Comparison of ENCODE assay signal across 22 cellular contexts in the genomic region with DNA sequence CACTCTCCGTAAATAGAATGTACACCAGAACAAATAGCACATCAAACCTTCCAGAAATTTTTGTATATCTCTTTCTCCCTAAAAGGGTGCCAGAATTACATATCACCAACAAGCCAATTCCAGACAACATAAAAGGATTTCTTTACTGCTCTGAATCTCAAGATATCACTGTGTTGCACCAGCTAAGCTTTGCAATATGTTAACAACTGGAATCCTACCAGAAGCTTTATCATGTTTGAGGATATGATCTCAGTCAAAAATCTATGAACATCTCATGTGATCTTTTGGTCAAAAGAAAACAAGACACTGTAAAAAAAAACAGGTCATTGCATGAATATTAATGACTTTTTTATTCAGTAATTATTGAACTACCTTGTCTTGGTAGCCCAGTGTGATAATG.
"Had no signal": no experiment of that assay in that cellular context is flagged by ENCODE, and none has a peak within 500 bp of the region (broad histone marks: within the 10 kb centered on the region; RNA-seq: fewer than 3 reads in every experiment).

No MANE protein-coding gene starts in this region.

- DNase-seq: colonic mucosa; cortex of kidney; dermis blood vessel endothelial cell; dorsolateral prefrontal cortex; effector CD4-positive, alpha-beta T cell; effector CD8-positive, alpha-beta T cell; effector memory CD4-positive, alpha-beta T cell; effector memory CD8-positive, alpha-beta T cell; endodermal cell; erythroblast; esophagus squamous epithelium; foreskin fibroblast; foreskin keratinocyte; foreskin melanocyte; gastrocnemius medialis; glutamatergic neuron; head of caudate nucleus; heart left ventricle; heart right ventricle had no signal

- H3K9me3 Mint-ChIP-seq: dendritic cell treated with granulocyte-macrophage colony-stimulating factor and Interleukin-4, amounts not matched to agents 40 ng/mL and 50 ng/mL, for 4 days; effector memory CD8-positive, alpha-beta T cell; endodermal cell had no signal

- ATAC-seq: effector memory CD8-positive, alpha-beta T cell; esophagus mucosa; foreskin keratinocyte; gastrocnemius medialis; gastroesophageal sphincter; heart left ventricle; heart right ventricle had no signal

- H3K27me3 Mint-ChIP-seq: dendritic cell treated with granulocyte-macrophage colony-stimulating factor and Interleukin-4, amounts not matched to agents 40 ng/mL and 50 ng/mL, for 4 days had no signal

- H3K4me3 Mint-ChIP-seq: dendritic cell treated with granulocyte-macrophage colony-stimulating factor and Interleukin-4, amounts not matched to agents 40 ng/mL and 50 ng/mL, for 4 days; effector memory CD8-positive, alpha-beta T cell; endodermal cell had no signal

- H3K27ac Mint-ChIP-seq: dendritic cell treated with granulocyte-macrophage colony-stimulating factor and Interleukin-4, amounts not matched to agents 40 ng/mL and 50 ng/mL, for 4 days; effector memory CD8-positive, alpha-beta T cell; endodermal cell had no signal

- H3K4me1 Mint-ChIP-seq: endodermal cell had no signal
